22 cellular contexts compared by ENCODE assay signal in the genomic region with DNA sequence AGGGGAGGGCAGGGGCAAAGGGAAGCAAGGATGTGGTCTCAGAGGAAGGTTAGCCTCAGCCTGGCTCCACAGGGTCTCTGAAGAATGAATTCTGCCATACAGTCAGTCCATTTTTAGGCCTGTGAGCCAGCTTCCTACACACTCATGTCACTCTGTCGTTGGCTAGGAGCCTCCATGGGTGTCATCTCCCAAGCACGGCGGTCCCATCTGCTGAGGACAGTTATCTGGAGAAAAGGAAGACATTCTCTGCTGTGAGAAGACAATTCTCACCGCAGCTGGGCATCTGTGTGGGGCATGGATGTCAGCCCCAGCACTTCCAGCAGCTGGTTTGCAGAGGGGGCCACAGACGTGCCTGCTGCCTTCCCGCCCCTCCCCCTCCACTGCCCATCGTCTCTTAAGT.
"Had no signal": no experiment of that assay in that cellular context is flagged by ENCODE, and none has a peak within 500 bp of the region (broad histone marks: within the 10 kb centered on the region; RNA-seq: fewer than 3 reads in every experiment).

No MANE protein-coding gene starts in this region.

- H3K36me3 ChIP-seq: colonic mucosa, esophagus squamous epithelium, gastrocnemius medialis, gastroesophageal sphincter, heart left ventricle, heart right ventricle had no signal

- H3K4me3 ChIP-seq: colonic mucosa, coronary artery, dorsolateral prefrontal cortex, esophagus squamous epithelium, gastrocnemius medialis, gastroesophageal sphincter, heart left ventricle, heart right ventricle had no signal

- H3K4me1 ChIP-seq: colonic mucosa, esophagus squamous epithelium, foreskin keratinocyte, gastrocnemius medialis, gastroesophageal sphincter, heart left ventricle, heart right ventricle had no signal

- H3K27ac ChIP-seq: colonic mucosa, coronary artery, dorsolateral prefrontal cortex, epithelial cell of prostate, esophagus squamous epithelium, foreskin keratinocyte, gastrocnemius medialis, gastroesophageal sphincter, heart left ventricle, heart right ventricle had no signal

- H3K27me3 ChIP-seq: colonic mucosa, esophagus squamous epithelium, foreskin keratinocyte had no signal

- DNase-seq: colonic mucosa; cortex of kidney; dermis blood vessel endothelial cell; effector CD4-positive, alpha-beta T cell; effector CD8-positive, alpha-beta T cell; effector memory CD4-positive, alpha-beta T cell; effector memory CD8-positive, alpha-beta T cell; endodermal cell; erythroblast; esophagus squamous epithelium; foreskin fibroblast; foreskin keratinocyte; foreskin melanocyte; gastrocnemius medialis; glutamatergic neuron; head of caudate nucleus; heart left ventricle; heart right ventricle had no signal

- H3K9me3 ChIP-seq: colonic mucosa, esophagus squamous epithelium, gastrocnemius medialis, gastroesophageal sphincter, heart left ventricle, heart right ventricle had no signal
